ENCODE assay signal across 21 cellular contexts in the genomic region with DNA sequence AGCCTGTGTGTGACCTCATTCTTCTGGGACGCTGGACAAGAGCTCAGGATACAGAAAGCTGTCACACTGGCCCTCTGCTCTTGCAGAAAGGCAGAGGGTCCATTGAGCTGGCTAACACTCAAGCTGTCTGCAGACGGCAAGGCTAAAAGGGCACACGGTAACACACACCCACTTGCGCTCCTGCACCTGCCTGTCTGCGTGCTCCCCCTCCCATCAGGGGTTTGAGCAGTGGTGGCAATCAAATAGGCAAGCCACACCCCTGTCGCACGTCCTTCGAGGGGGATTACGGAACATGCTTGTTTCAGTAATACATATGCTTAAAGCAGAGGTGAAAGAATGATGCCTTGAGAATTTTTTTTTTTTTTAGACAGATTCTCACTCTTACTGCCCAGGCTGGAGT. TPM values are rescaled to one million over a fixed set of nuclear protein-coding genes. Genes with fewer than 3 reads are reported as not detected.
"Had no signal": no experiment of that assay in that cellular context is flagged by ENCODE, and none has a peak within 500 bp of the region (broad histone marks: within the 10 kb centered on the region; RNA-seq: fewer than 3 reads in every experiment).

No MANE protein-coding gene starts in this region.

- H3K27ac Mint-ChIP-seq: activated CD4-positive, alpha-beta memory T cell treated with anti-CD3 and anti-CD28 coated beads for 36 hours; activated naive CD8-positive, alpha-beta T cell treated with anti-CD3 and anti-CD28 coated beads for 36 hours; effector memory CD8-positive, alpha-beta T cell; immature natural killer cell; naive thymus-derived CD8-positive, alpha-beta T cell; progenitor cell of endocrine pancreas; stimulated activated naive B cell treated with anti-CD40 and anti-IgM and Interleukin-4, amounts not matched to agents 10 μg/mL and 1 μg/mL and 100 μg/mL, for 72 hours had no signal

- H3K9me3 Mint-ChIP-seq: activated CD4-positive, alpha-beta memory T cell treated with anti-CD3 and anti-CD28 coated beads for 36 hours; activated naive CD8-positive, alpha-beta T cell treated with anti-CD3 and anti-CD28 coated beads for 36 hours; effector memory CD8-positive, alpha-beta T cell; immature natural killer cell; naive thymus-derived CD8-positive, alpha-beta T cell; stimulated activated naive B cell treated with anti-CD40 and anti-IgM and Interleukin-4, amounts not matched to agents 10 μg/mL and 1 μg/mL and 100 μg/mL, for 72 hours had no signal

- H3K27me3 Mint-ChIP-seq: activated naive CD8-positive, alpha-beta T cell treated with anti-CD3 and anti-CD28 coated beads for 36 hours; effector memory CD8-positive, alpha-beta T cell; naive thymus-derived CD8-positive, alpha-beta T cell; stimulated activated naive B cell treated with anti-CD40 and anti-IgM and Interleukin-4, amounts not matched to agents 10 μg/mL and 1 μg/mL and 100 μg/mL, for 72 hours had no signal

- H3K36me3 Mint-ChIP-seq: activated CD4-positive, alpha-beta memory T cell treated with anti-CD3 and anti-CD28 coated beads for 36 hours; activated naive CD8-positive, alpha-beta T cell treated with anti-CD3 and anti-CD28 coated beads for 36 hours; immature natural killer cell; naive thymus-derived CD8-positive, alpha-beta T cell; stimulated activated naive B cell treated with anti-CD40 and anti-IgM and Interleukin-4, amounts not matched to agents 10 μg/mL and 1 μg/mL and 100 μg/mL, for 72 hours had no signal

- DNase-seq: activated CD4-positive, alpha-beta memory T cell treated with anti-CD3 and anti-CD28 coated beads for 36 hours; activated CD4-positive, alpha-beta T cell treated with anti-CD3 and anti-CD28 coated beads for 4 hours; activated CD4-positive, CD25-positive, alpha-beta regulatory T cell; activated naive CD4-positive, alpha-beta T cell treated with Interleukin-2 at 50 U/mL for 16 hours; activated naive CD8-positive, alpha-beta T cell treated with anti-CD3 and anti-CD28 coated beads for 36 hours; activated T-cell treated with anti-CD3 and anti-CD28 coated beads, Interleukin-2, amount 50 U/mL, for 48 hours; colonic mucosa; dorsolateral prefrontal cortex; effector memory CD8-positive, alpha-beta T cell; foreskin melanocyte; immature natural killer cell; left lung; naive thymus-derived CD8-positive, alpha-beta T cell; retina; stimulated activated CD4-positive, alpha-beta T cell treated with anti-CD3 and anti-CD28 coated beads, Interleukin-2, amount 100 ng/mL, for 48 hours; stimulated activated CD8-positive, alpha-beta memory T cell treated with anti-CD3 and anti-CD28 coated beads, Interleukin-4, amount 100 ng/mL, for 48 hours; stimulated activated naive B cell treated with anti-CD40 and anti-IgM and Interleukin-4, amounts not matched to agents 10 μg/mL and 1 μg/mL and 100 μg/mL, for 72 hours; transverse colon had no signal

- H3K4me3 Mint-ChIP-seq: activated CD4-positive, alpha-beta memory T cell treated with anti-CD3 and anti-CD28 coated beads for 36 hours; activated naive CD8-positive, alpha-beta T cell treated with anti-CD3 and anti-CD28 coated beads for 36 hours; effector memory CD8-positive, alpha-beta T cell; immature natural killer cell; naive thymus-derived CD8-positive, alpha-beta T cell; stimulated activated naive B cell treated with anti-CD40 and anti-IgM and Interleukin-4, amounts not matched to agents 10 μg/mL and 1 μg/mL and 100 μg/mL, for 72 hours had no signal

- ATAC-seq: esophagus mucosa had no signal

- H3K4me1 Mint-ChIP-seq: activated naive CD8-positive, alpha-beta T cell treated with anti-CD3 and anti-CD28 coated beads for 36 hours; immature natural killer cell had no signal

RNA-seq across cellular contexts. Expression of gene PRRG4, which starts 55.8 kb away (rescaled TPM):
- total RNA-seq: naive thymus-derived CD8-positive, alpha-beta T cell; osteocyte had no signal
